Comparison of ENCODE assay signal across 1 cellular context in genomic region chr6:37187321-37188022, GRCh38.
TF ChIP-seq lines count a peak whose summit lies in the region.

No MANE protein-coding gene starts in this region.

TF ChIP-seq in IMR-90, 13 proteins besides CTCF, POLR2A, EP300 and RAD21 (continued from another document):
- no peak for TF ChIP-seq ELK1 (IDR thresholded peaks at IDR 0.05; ENCODE audit: borderline replicate concordance, low read depth, low read length)
- no peak for TF ChIP-seq CHD1 (IDR thresholded peaks at IDR 0.05; ENCODE audit: low read depth, low read length)
